22 cellular contexts compared by ENCODE assay signal in the genomic region with DNA sequence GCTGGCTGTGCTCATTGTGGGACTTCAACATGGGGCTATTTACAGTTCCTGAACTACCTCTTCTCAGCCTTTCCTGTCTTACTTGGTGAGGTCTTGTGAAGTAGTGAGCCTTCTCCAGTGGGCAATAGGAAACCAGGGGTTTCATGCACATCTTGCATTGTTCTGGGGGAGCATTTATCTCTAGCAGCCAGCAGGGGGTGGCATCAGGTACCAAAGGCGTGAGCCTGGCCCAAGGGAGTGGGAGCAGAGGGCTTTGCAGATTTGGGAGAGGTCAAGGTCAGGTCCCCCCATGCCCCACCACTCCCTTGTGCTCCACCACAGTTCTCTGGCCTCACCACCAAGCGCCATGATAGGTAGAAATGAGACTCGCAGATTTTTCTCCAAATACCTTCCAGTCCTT.
"Had no signal": no experiment of that assay in that cellular context is flagged by ENCODE, and none has a peak within 500 bp of the region (broad histone marks: within the 10 kb centered on the region; RNA-seq: fewer than 3 reads in every experiment).

No MANE protein-coding gene starts in this region.

- H3K27me3 ChIP-seq: cardiac muscle cell, colonic mucosa had no signal

- DNase-seq: activated CD4-positive, alpha-beta T cell treated with anti-CD3 and anti-CD28 coated beads for 4 hours; activated CD8-positive, alpha-beta memory T cell treated with anti-CD3 and anti-CD28 coated beads, Interleukin-2, amount 50 U/mL, for 48 hours; activated CD8-positive, alpha-beta T cell treated with anti-CD3 and anti-CD28 coated beads, Interleukin-2, amount 10 ng/mL, durations not matched to agents 7 days and 5 days; activated naive CD4-positive, alpha-beta T cell; activated naive CD8-positive, alpha-beta T cell treated with anti-CD3 and anti-CD28 coated beads, Interleukin-2, amount 50 U/mL, for 24 hours; colonic mucosa; effector CD4-positive, alpha-beta T cell; foreskin melanocyte; heart right ventricle; mesendoderm; occipital lobe; stimulated activated CD4-positive, alpha-beta T cell treated with anti-CD3 and anti-CD28 coated beads, Interleukin-1b, Interleukin-23, amount 100 ng/mL, for 48 hours; stimulated activated naive CD4-positive, alpha-beta T cell; substantia nigra; trophoblast cell had no signal

- H3K4me3 Mint-ChIP-seq: activated CD8-positive, alpha-beta T cell treated with anti-CD3 and anti-CD28 coated beads, Interleukin-2, amount 10 ng/mL, durations not matched to agents 7 days and 5 days; activated naive CD8-positive, alpha-beta T cell treated with anti-CD3 and anti-CD28 coated beads, Interleukin-2, amount 50 U/mL, for 24 hours; activated T-helper 1 cell treated with anti-CD3 and anti-CD28 coated beads, Interleukin-12 subunit alpha, Interleukin-12 subunit beta, Interleukin-2, Interleukin-4 antibody, amounts not matched to agents 30 ng/mL and 10 ng/mL and 1 ng/mL, durations not matched to agents 14 hours and 24 hours and 36 hours; nephron had no signal

- ATAC-seq: activated CD8-positive, alpha-beta T cell treated with anti-CD3 and anti-CD28 coated beads, Interleukin-2, amount 10 ng/mL, durations not matched to agents 7 days and 5 days; activated naive CD8-positive, alpha-beta T cell treated with anti-CD3 and anti-CD28 coated beads, Interleukin-2, amount 50 U/mL, for 24 hours; heart right ventricle; sciatic nerve had no signal

- H3K27ac ChIP-seq: cardiac muscle cell, colonic mucosa, heart right ventricle, prostate gland, spleen, VCaP had no signal

- H3K36me3 ChIP-seq: cardiac muscle cell, colonic mucosa, heart right ventricle, prostate gland, spleen had no signal

- H3K4me3 ChIP-seq: cardiac muscle cell, colonic mucosa, heart right ventricle, prostate gland, spleen had no signal

- H3K27ac Mint-ChIP-seq: activated CD8-positive, alpha-beta T cell treated with anti-CD3 and anti-CD28 coated beads, Interleukin-2, amount 10 ng/mL, durations not matched to agents 7 days and 5 days; activated naive CD8-positive, alpha-beta T cell treated with anti-CD3 and anti-CD28 coated beads, Interleukin-2, amount 50 U/mL, for 24 hours; activated T-helper 1 cell treated with anti-CD3 and anti-CD28 coated beads, Interleukin-12 subunit alpha, Interleukin-12 subunit beta, Interleukin-2, Interleukin-4 antibody, amounts not matched to agents 30 ng/mL and 10 ng/mL and 1 ng/mL, durations not matched to agents 14 hours and 24 hours and 36 hours; nephron had no signal

- H3K4me1 ChIP-seq: colonic mucosa, heart right ventricle, prostate gland, spleen had no signal

- H3K9me3 ChIP-seq: colonic mucosa, prostate gland had no signal

- H3K4me1 Mint-ChIP-seq: activated naive CD8-positive, alpha-beta T cell treated with anti-CD3 and anti-CD28 coated beads, Interleukin-2, amount 50 U/mL, for 24 hours; nephron had no signal
